Comparison of ENCODE assay signal across 8 cellular contexts in genomic region chr2:109209412-109209811, GRCh38.
A peak's percentile ranks its signal among the peaks of the same experiment; 100 is the strongest.
DNase-seq lines count a peak whose midpoint lies in the region; FAIRE-seq and TF ChIP-seq lines count a peak whose summit lies in the region.
"Had no signal": no experiment of that assay in that cellular context is flagged by ENCODE, and none has a peak within 500 bp of the region (broad histone marks: within the 10 kb centered on the region; RNA-seq: fewer than 3 reads in every experiment).

No MANE protein-coding gene starts in this region.

- in situ Hi-C loops in astrocyte of the spinal cord (cut with HindIII; ENCODE audit: low sequenced_read_pairs), result no loop called here

- peaks cover 26% of the 10 kb centered on the region for H3K4me1 Mint-ChIP-seq in activated T-helper 2 cell treated with anti-CD3 and anti-CD28 coated beads, Interferon-gamma antibody, Interleukin-2, Interleukin-4, amounts not matched to agents 10 μg/mL and 5 μg/mL and 100 μg/mL, durations not matched to agents 14 hours and 24 hours and 36 hours (ENCODE audit: low read depth)

- no peak for TF ChIP-seq CTCF in astrocyte of the spinal cord (IDR thresholded peaks at IDR 0.05; ENCODE audit: low read depth, low read length)

- no peak overlapping the region for H3K4me3 ChIP-seq in astrocyte of the spinal cord (ENCODE audit: low read depth, low read length)

- intact Hi-C loops in activated T-helper 2 cell treated with anti-CD3 and anti-CD28 coated beads, Interferon-gamma antibody, Interleukin-2, Interleukin-4, amounts not matched to agents 10 μg/mL and 5 μg/mL and 100 μg/mL, durations not matched to agents 14 hours and 24 hours and 36 hours (cut with micrococcal nuclease), result no loop called here

- DNase-seq in HS-5 (ENCODE audit: low read depth), result peak; percentile 68
- DNase-seq in astrocyte of the spinal cord (ENCODE audit: low read depth, low spot score), result peak; percentile 74
- DNase-seq in hepatic stellate cell (ENCODE audit: low spot score), result peak; percentile 80
- peak; percentile 86 for DNase-seq in urothelium cell line (ENCODE audit: low spot score)
- no peak for DNase-seq in OCI-M1 (lab: John Stamatoyannopoulos, UW)
- no peak for DNase-seq in activated T-helper 2 cell treated with anti-CD3 and anti-CD28 coated beads, Interferon-gamma antibody, Interleukin-2, Interleukin-4, amounts not matched to agents 10 μg/mL and 5 μg/mL and 100 μg/mL, durations not matched to agents 14 hours and 24 hours and 36 hours (ENCODE audit: low spot score)
- DNase-seq in NCI-H526 (lab: John Stamatoyannopoulos, UW), result no peak
- DNase-seq: naive B cell had no signal

- peaks cover 62% of the 10 kb centered on the region for H3K27me3 Mint-ChIP-seq in activated T-helper 2 cell treated with anti-CD3 and anti-CD28 coated beads, Interferon-gamma antibody, Interleukin-2, Interleukin-4, amounts not matched to agents 10 μg/mL and 5 μg/mL and 100 μg/mL, durations not matched to agents 14 hours and 24 hours and 36 hours (ENCODE audit: low read depth)

- H3K36me3 Mint-ChIP-seq in activated T-helper 2 cell treated with anti-CD3 and anti-CD28 coated beads, Interferon-gamma antibody, Interleukin-2, Interleukin-4, amounts not matched to agents 10 μg/mL and 5 μg/mL and 100 μg/mL, durations not matched to agents 14 hours and 24 hours and 36 hours (ENCODE audit: low read depth), result no peaks in the 10 kb centered on the region
- H3K36me3 Mint-ChIP-seq: naive B cell had no signal

- FAIRE-seq in urothelium cell line (lab: Jason Lieb, UNC), result no peak

- no peak overlapping the region for H3K4me3 Mint-ChIP-seq in activated T-helper 2 cell treated with anti-CD3 and anti-CD28 coated beads, Interferon-gamma antibody, Interleukin-2, Interleukin-4, amounts not matched to agents 10 μg/mL and 5 μg/mL and 100 μg/mL, durations not matched to agents 14 hours and 24 hours and 36 hours (ENCODE audit: low read depth)
- H3K4me3 Mint-ChIP-seq: naive B cell had no signal

- H3K9me3 Mint-ChIP-seq in activated T-helper 2 cell treated with anti-CD3 and anti-CD28 coated beads, Interferon-gamma antibody, Interleukin-2, Interleukin-4, amounts not matched to agents 10 μg/mL and 5 μg/mL and 100 μg/mL, durations not matched to agents 14 hours and 24 hours and 36 hours, result no peaks in the 10 kb centered on the region

- no peak overlapping the region for H3K27ac Mint-ChIP-seq in activated T-helper 2 cell treated with anti-CD3 and anti-CD28 coated beads, Interferon-gamma antibody, Interleukin-2, Interleukin-4, amounts not matched to agents 10 μg/mL and 5 μg/mL and 100 μg/mL, durations not matched to agents 14 hours and 24 hours and 36 hours
- H3K27ac Mint-ChIP-seq: naive B cell had no signal

Comparison
In these comparisons a context has a peak if more than half of its experiments do, and no peak if none do; other contexts are left out.
1. DNase-seq: peak in HS-5 (single experiment), astrocyte of the spinal cord (single experiment), hepatic stellate cell (single experiment) and urothelium cell line (single experiment); none in OCI-M1 (single experiment), activated T-helper 2 cell treated with anti-CD3 and anti-CD28 coated beads, Interferon-gamma antibody, Interleukin-2, Interleukin-4, amounts not matched to agents 10 μg/mL and 5 μg/mL and 100 μg/mL, durations not matched to agents 14 hours and 24 hours and 36 hours (single experiment) and NCI-H526 (0 of 2).